Comparison of ENCODE assay signal across 10 cellular contexts in the genomic region with DNA sequence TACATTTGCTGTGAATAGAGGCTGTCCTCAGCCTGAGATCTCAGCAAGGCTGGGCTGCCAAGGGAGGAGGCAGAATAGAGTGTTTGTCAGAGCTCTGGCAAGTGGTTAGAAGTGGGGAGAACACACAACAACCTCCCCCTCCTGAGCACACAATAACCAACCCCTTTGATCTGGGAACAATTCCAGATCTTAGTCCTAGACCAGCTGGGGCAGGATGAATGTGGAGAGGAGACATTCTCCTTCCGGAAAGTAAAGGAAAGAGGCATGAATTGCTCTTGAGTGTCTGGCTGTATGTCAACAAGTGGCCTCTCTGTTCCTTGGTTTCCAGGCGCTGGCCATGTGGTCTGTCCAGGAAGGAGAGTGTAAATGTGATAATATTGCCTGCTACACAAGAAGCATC.
A peak's percentile ranks its signal among the peaks of the same experiment; 100 is the strongest.
DNase-seq lines count a peak whose midpoint lies in the region; ATAC-seq and TF ChIP-seq lines count a peak whose summit lies in the region.
"Had no signal": no experiment of that assay in that cellular context is flagged by ENCODE, and none has a peak within 500 bp of the region (broad histone marks: within the 10 kb centered on the region; RNA-seq: fewer than 3 reads in every experiment).

No MANE protein-coding gene starts in this region.

- in situ Hi-C loops in KBM-7 (cut with MboI; ENCODE audit: low pct_unique_long_range_greater_than_20kb, low sequenced_read_pairs) = no loop called here

- ATAC-seq in GM19395 (IDR thresholded peaks at IDR 0.05; ENCODE audit: unreplicated experiment) = peak; percentile 27
- no peak for ATAC-seq in activated CD4-positive, alpha-beta T cell treated with anti-CD3 and anti-CD28 coated beads for 36 hours

- POLR2A ChIA-PET in activated CD4-positive, alpha-beta T cell treated with anti-CD3 and anti-CD28 coated beads for 36 hours (lab: Charles Lee) = no interaction called here

- no peak overlapping the region for H3K4me3 ChIP-seq in osteoblast (ENCODE audit: insufficient read depth, low read length)

- no peaks in the 10 kb centered on the region for H3K36me3 Mint-ChIP-seq in activated CD4-positive, alpha-beta T cell treated with anti-CD3 and anti-CD28 coated beads for 36 hours (ENCODE audit: low read depth)

- CTCF ChIA-PET in activated CD4-positive, alpha-beta T cell treated with anti-CD3 and anti-CD28 coated beads for 36 hours (lab: Charles Lee) = no interaction called here

- H3K4me2 ChIP-seq in osteoblast (ENCODE audit: insufficient read depth, low read length) = no peak overlapping the region

- H3K9me3 Mint-ChIP-seq in activated CD4-positive, alpha-beta T cell treated with anti-CD3 and anti-CD28 coated beads for 36 hours (ENCODE audit: low read depth) = peaks cover 6% of the 10 kb centered on the region

- no peaks in the 10 kb centered on the region for H3K9me3 ChIP-seq in osteoblast (ENCODE audit: low read depth, low read length)
- H3K9me3 ChIP-seq: neutrophil had no signal

- H3K4me3 Mint-ChIP-seq in activated CD4-positive, alpha-beta T cell treated with anti-CD3 and anti-CD28 coated beads for 36 hours = no peak overlapping the region
- H3K4me3 Mint-ChIP-seq: central memory CD8-positive, alpha-beta T cell had no signal

- no peaks in the 10 kb centered on the region for H3K4me1 Mint-ChIP-seq in activated CD4-positive, alpha-beta T cell treated with anti-CD3 and anti-CD28 coated beads for 36 hours
- H3K4me1 Mint-ChIP-seq: central memory CD8-positive, alpha-beta T cell had no signal

- peaks cover 28% of the 10 kb centered on the region for H3K27me3 Mint-ChIP-seq in activated CD4-positive, alpha-beta T cell treated with anti-CD3 and anti-CD28 coated beads for 36 hours

- intact Hi-C loops in activated CD4-positive, alpha-beta T cell treated with anti-CD3 and anti-CD28 coated beads for 36 hours (cut with DNase I, micrococcal nuclease) = no loop called here

- H2AFZ ChIP-seq in osteoblast (ENCODE audit: low read length) = peak overlapping the region; percentile 5

- no peak overlapping the region for H3K27ac Mint-ChIP-seq in activated CD4-positive, alpha-beta T cell treated with anti-CD3 and anti-CD28 coated beads for 36 hours

- peaks cover 2% of the 10 kb centered on the region for H3K27me3 ChIP-seq in osteoblast (ENCODE audit: insufficient read depth, low read length)
- H3K27me3 ChIP-seq: neutrophil had no signal

- H3K36me3 ChIP-seq in osteoblast (ENCODE audit: insufficient read depth, low read length) = no peaks in the 10 kb centered on the region
- H3K36me3 ChIP-seq: neutrophil had no signal

- DNase-seq in NCI-H1092 treated with DMSO at 0.1 percent for 48 hours (lab: John Stamatoyannopoulos, UW) (peak; percentile 96), dermis blood vessel endothelial cell (peak; percentile 7), osteoblast (ENCODE audit: insufficient read length, low spot score, missing footprints) (no peak), NCI-H82 (lab: John Stamatoyannopoulos, UW) (no peak), GF-D8 (lab: John Stamatoyannopoulos, UW) (no peak), KBM-7 (no peak)
- DNase-seq in activated CD4-positive, alpha-beta T cell treated with anti-CD3 and anti-CD28 coated beads for 36 hours = no peak

- H3K27ac ChIP-seq in osteoblast (ENCODE audit: low read depth, low read length) = no peak overlapping the region
- H3K27ac ChIP-seq: neutrophil had no signal

- no peak for TF ChIP-seq CTCF in osteoblast (IDR thresholded peaks at IDR 0.05; ENCODE audit: extremely low read depth, low read depth, low read length)

- H3K4me1 ChIP-seq in osteoblast (ENCODE audit: insufficient read depth, low read length) = no peaks in the 10 kb centered on the region

- no peaks in the 10 kb centered on the region for H4K20me1 ChIP-seq in osteoblast (ENCODE audit: insufficient read depth, low read length)

- H3K79me2 ChIP-seq in osteoblast (ENCODE audit: insufficient read depth, low read length) = no peaks in the 10 kb centered on the region

Comparison
In these comparisons a context has a peak if more than half of its experiments do, and no peak if none do; other contexts are left out.
1. DNase-seq: peak in NCI-H1092 treated with DMSO at 0.1 percent for 48 hours (single experiment) and dermis blood vessel endothelial cell (single experiment); none in osteoblast (single experiment), NCI-H82 (single experiment), activated CD4-positive, alpha-beta T cell treated with anti-CD3 and anti-CD28 coated beads for 36 hours (single experiment), GF-D8 (single experiment) and KBM-7 (single experiment).